ENCODE assay signal across 8 cellular contexts in the genomic region with DNA sequence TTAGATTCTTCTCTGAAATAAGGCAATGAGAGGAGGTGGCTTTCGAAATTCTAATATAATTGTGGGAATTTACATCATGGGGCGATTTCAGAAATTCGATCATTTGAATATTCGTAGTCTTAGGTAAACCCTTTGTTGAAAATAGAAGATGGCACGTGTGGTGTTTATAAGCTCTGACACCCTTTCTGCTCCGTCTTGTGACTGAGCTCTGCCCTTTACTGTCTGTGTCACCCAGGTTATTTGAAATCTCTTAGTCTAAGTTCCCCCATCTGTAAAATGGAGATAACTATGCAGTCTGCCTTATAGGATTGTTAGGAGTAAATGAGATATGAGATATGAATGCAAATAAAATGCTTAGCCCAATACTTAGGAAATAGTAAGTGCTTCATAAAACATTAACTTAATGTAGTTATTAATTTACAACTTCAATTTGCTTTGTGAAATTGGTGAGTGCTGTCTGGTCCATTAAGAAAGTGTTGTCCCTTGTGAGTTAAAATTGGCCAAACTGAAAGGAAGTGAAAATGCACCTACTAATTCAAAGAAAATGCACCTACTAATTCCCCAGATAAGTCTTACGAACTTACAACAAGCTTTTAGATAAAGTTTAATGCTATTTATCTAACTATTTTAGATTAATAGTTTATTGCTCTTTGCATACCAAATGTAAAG. TPM values are rescaled to one million over a fixed set of nuclear protein-coding genes. Genes with fewer than 3 reads are reported as not detected.
A peak's percentile ranks its signal among the peaks of the same experiment; 100 is the strongest.
DNase-seq lines count a peak whose midpoint lies in the region; ATAC-seq and TF ChIP-seq lines count a peak whose summit lies in the region.

No MANE protein-coding gene starts in this region.

- H3K9me3 ChIP-seq in GM23248 (ENCODE audit: low read depth): no peaks in the 10 kb centered on the region

- peak overlapping the region; percentile 89 for H3K4me3 Mint-ChIP-seq in activated B cell treated with CpG ODN at 0.5 μM for 24 hours

- peak overlapping the region; percentile 80 for H3K4me2 ChIP-seq in GM23248 (ENCODE audit: unreplicated experiment)

- H3K4me1 ChIP-seq in GM23248 (ENCODE audit: insufficient read depth): peaks cover 22% of the 10 kb centered on the region

- no peak overlapping the region for H3K27ac ChIP-seq in GM23248

- ATAC-seq in activated B cell treated with CpG ODN at 0.5 μM for 24 hours (ENCODE audit: low read depth) (no peak), left lobe of liver (peak; percentile 22), sciatic nerve (no peak), GM18520 (IDR thresholded peaks at IDR 0.05; ENCODE audit: unreplicated experiment) (no peak)

- H3K27ac Mint-ChIP-seq in activated B cell treated with CpG ODN at 0.5 μM for 24 hours: peak overlapping the region; percentile 33

- H3K9ac ChIP-seq in GM23248: peak overlapping the region; percentile 71

- peaks cover 24% of the 10 kb centered on the region for H3K27me3 Mint-ChIP-seq in activated B cell treated with CpG ODN at 0.5 μM for 24 hours

- DNase-seq in CD1c-positive myeloid dendritic cell (ENCODE audit: extremely low spot score): peak; percentile 20
- peak; percentile 20 for DNase-seq in GM23248
- no peak for DNase-seq in activated B cell treated with CpG ODN at 0.5 μM for 24 hours
- no peak for DNase-seq in left lobe of liver (ENCODE audit: low spot score)
- no peak for DNase-seq in sciatic nerve (ENCODE audit: low spot score)
- DNase-seq in NCI-H1930 (lab: John Stamatoyannopoulos, UW): no peak
- no peak for DNase-seq in activated CD4-positive, CD25-positive, alpha-beta regulatory T cell (lab: John Stamatoyannopoulos, UW)

- peak overlapping the region; percentile 84 for H2AFZ ChIP-seq in GM23248

- POLR2A ChIA-PET in activated B cell treated with CpG ODN at 0.5 μM for 24 hours (lab: Charles Lee): no interaction called here

- H3K9me3 Mint-ChIP-seq in activated B cell treated with CpG ODN at 0.5 μM for 24 hours: no peaks in the 10 kb centered on the region

- 26 to 30% methylated on average over 7 of the region's 7 CpGs for WGBS in GM23248 (ENCODE audit: low coverage in 1 of 2, low lambda C conversion rate in 2 of 2, missing lambda C conversion rate in 2 of 2), 2 experiments

- H3F3A ChIP-seq in GM23248 (ENCODE audit: insufficient read depth): peaks cover 19% of the 10 kb centered on the region

- H3K36me3 ChIP-seq in GM23248 (ENCODE audit: low read depth): no peaks in the 10 kb centered on the region

- intact Hi-C loops in activated B cell treated with CpG ODN at 0.5 μM for 24 hours (cut with micrococcal nuclease) (loop anchor here (10.0 kb wide), 2 partner anchors 191 to 861 kb away; a partner anchor contains a TSS), sciatic nerve (cut with DNase I) (no loop called here)

- in situ Hi-C loops in GM23248 (cut with MboI): no loop called here

- no peak for TF ChIP-seq CTCF in activated B cell treated with CpG ODN at 0.5 μM for 24 hours (IDR thresholded peaks at IDR 0.05)

- H3K27me3 ChIP-seq in GM23248 (replicated peaks; ENCODE audit: insufficient read depth): no peaks in the 10 kb centered on the region

- CTCF ChIA-PET in activated B cell treated with CpG ODN at 0.5 μM for 24 hours (lab: Charles Lee): interaction anchor here (1.2 kb wide), 1 partner anchor 50 kb away, joined by 3 read pairs; no protein-coding TSS in a partner anchor

- peaks cover 25% of the 10 kb centered on the region for H3K4me1 Mint-ChIP-seq in activated B cell treated with CpG ODN at 0.5 μM for 24 hours

- peaks cover 57% of the 10 kb centered on the region for H3K79me2 ChIP-seq in GM23248 (ENCODE audit: insufficient read depth)

- H3K4me3 ChIP-seq in GM23248: peak overlapping the region; percentile 85

- H3K36me3 Mint-ChIP-seq in activated B cell treated with CpG ODN at 0.5 μM for 24 hours (ENCODE audit: low read depth): peaks cover 2% of the 10 kb centered on the region

- H3K9me2 ChIP-seq in GM23248 (ENCODE audit: insufficient read depth): no peaks in the 10 kb centered on the region

- H4K20me1 ChIP-seq in GM23248 (ENCODE audit: insufficient read depth): no peaks in the 10 kb centered on the region

RNA-seq across cellular contexts. Expression of a gene that starts 1.6 kb away (rescaled TPM):
- total RNA-seq in GM23248 (2014; rRNA removed; shearing (Covaris generic)): 27.3 and 28.7 TPM in 2 replicates
- 14.8 and 14.9 TPM in 2 replicates for polyA plus RNA-seq in GM23248 (2016; fragmentation: Nextera tagmentation; extraction: Ambion mirVana)
- 4.2 and 5.4 TPM in 2 replicates for total RNA-seq in activated B cell treated with CpG ODN at 0.5 μM for 24 hours
- 2.6 TPM for total RNA-seq in left lobe of liver
- 5.3 TPM for total RNA-seq in sciatic nerve

Comparison
In these comparisons a context has a peak if more than half of its experiments do, and no peak if none do; other contexts are left out.
1. DNase-seq: peak in CD1c-positive myeloid dendritic cell (single experiment) and GM23248 (single experiment); none in activated B cell treated with CpG ODN at 0.5 μM for 24 hours (single experiment), left lobe of liver (single experiment), sciatic nerve (single experiment), NCI-H1930 (0 of 2) and activated CD4-positive, CD25-positive, alpha-beta regulatory T cell (0 of 4).